In the genomic region with DNA sequence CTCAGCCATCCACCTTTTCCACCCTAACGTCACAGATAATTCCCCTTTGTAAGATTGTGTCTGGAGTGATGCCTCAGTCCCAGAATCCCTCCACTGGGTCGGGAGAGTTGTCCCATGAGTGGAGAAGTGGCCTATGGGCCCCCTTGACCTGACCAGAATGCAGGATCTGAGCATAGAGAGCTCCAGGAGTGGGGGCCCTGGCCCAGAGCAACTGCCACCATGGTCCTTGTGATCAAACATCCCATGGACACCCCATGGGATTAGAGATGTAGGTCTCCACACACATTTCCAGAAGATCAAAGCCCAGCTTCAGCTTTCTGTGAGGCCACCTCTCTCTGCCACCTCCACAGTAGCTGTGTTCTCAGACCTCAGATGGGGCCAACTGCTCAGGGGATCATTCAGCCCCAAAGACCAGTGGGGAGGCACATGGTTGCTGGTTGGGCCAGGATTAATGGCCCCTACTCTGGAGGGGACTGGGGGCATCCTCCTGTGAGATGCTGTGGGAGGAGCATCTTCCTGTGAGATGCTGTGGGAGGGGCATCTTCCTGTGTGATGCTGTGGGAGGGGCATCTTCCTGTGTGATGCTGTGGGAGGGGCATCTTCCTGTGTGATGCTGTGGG, we compare ENCODE assay signal across 1 cellular context.
TF ChIP-seq lines count a peak whose summit lies in the region.

No MANE protein-coding gene starts in this region.

TF ChIP-seq in GM23338, 12 proteins besides CTCF, POLR2A, EP300 and RAD21:
- TF ChIP-seq, protein P1, sequence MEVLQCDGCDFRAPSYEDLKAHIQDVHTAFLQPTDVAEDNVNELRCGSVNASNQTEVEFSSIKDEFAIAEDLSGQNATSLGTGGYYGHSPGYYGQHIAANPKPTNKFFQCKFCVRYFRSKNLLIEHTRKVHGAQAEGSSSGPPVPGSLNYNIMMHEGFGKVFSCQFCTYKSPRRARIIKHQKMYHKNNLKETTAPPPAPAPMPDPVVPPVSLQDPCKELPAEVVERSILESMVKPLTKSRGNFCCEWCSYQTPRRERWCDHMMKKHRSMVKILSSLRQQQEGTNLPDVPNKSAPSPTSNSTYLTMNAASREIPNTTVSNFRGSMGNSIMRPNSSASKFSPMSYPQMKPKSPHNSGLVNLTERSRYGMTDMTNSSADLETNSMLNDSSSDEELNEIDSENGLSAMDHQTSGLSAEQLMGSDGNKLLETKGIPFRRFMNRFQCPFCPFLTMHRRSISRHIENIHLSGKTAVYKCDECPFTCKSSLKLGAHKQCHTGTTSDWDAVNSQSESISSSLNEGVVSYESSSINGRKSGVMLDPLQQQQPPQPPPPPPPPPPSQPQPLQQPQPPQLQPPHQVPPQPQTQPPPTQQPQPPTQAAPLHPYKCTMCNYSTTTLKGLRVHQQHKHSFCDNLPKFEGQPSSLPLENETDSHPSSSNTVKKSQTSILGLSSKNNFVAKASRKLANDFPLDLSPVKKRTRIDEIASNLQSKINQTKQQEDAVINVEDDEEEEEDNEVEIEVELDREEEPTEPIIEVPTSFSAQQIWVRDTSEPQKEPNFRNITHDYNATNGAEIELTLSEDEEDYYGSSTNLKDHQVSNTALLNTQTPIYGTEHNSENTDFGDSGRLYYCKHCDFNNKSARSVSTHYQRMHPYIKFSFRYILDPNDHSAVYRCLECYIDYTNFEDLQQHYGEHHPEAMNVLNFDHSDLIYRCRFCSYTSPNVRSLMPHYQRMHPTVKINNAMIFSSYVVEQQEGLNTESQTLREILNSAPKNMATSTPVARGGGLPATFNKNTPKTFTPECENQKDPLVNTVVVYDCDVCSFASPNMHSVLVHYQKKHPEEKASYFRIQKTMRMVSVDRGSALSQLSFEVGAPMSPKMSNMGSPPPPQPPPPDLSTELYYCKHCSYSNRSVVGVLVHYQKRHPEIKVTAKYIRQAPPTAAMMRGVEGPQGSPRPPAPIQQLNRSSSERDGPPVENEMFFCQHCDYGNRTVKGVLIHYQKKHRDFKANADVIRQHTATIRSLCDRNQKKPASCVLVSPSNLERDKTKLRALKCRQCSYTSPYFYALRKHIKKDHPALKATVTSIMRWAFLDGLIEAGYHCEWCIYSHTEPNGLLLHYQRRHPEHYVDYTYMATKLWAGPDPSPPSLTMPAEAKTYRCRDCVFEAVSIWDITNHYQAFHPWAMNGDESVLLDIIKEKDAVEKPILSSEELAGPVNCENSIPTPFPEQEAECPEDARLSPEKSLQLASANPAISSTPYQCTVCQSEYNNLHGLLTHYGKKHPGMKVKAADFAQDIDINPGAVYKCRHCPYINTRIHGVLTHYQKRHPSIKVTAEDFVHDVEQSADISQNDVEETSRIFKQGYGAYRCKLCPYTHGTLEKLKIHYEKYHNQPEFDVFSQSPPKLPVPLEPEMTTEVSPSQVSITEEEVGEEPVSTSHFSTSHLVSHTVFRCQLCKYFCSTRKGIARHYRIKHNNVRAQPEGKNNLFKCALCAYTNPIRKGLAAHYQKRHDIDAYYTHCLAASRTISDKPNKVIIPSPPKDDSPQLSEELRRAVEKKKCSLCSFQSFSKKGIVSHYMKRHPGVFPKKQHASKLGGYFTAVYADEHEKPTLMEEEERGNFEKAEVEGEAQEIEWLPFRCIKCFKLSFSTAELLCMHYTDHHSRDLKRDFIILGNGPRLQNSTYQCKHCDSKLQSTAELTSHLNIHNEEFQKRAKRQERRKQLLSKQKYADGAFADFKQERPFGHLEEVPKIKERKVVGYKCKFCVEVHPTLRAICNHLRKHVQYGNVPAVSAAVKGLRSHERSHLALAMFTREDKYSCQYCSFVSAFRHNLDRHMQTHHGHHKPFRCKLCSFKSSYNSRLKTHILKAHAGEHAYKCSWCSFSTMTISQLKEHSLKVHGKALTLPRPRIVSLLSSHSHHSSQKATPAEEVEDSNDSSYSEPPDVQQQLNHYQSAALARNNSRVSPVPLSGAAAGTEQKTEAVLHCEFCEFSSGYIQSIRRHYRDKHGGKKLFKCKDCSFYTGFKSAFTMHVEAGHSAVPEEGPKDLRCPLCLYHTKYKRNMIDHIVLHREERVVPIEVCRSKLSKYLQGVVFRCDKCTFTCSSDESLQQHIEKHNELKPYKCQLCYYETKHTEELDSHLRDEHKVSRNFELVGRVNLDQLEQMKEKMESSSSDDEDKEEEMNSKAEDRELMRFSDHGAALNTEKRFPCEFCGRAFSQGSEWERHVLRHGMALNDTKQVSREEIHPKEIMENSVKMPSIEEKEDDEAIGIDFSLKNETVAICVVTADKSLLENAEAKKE (CRISPR knock-in tag; IDR thresholded peaks at IDR 0.05) = no peak
- TF ChIP-seq ZNF114 (CRISPR knock-in tag; IDR thresholded peaks at IDR 0.05) = no peak
- no peak for TF ChIP-seq EZH2 (IDR thresholded peaks at IDR 0.05; ENCODE audit: low read depth, unreplicated experiment)
- TF ChIP-seq, protein P2, sequence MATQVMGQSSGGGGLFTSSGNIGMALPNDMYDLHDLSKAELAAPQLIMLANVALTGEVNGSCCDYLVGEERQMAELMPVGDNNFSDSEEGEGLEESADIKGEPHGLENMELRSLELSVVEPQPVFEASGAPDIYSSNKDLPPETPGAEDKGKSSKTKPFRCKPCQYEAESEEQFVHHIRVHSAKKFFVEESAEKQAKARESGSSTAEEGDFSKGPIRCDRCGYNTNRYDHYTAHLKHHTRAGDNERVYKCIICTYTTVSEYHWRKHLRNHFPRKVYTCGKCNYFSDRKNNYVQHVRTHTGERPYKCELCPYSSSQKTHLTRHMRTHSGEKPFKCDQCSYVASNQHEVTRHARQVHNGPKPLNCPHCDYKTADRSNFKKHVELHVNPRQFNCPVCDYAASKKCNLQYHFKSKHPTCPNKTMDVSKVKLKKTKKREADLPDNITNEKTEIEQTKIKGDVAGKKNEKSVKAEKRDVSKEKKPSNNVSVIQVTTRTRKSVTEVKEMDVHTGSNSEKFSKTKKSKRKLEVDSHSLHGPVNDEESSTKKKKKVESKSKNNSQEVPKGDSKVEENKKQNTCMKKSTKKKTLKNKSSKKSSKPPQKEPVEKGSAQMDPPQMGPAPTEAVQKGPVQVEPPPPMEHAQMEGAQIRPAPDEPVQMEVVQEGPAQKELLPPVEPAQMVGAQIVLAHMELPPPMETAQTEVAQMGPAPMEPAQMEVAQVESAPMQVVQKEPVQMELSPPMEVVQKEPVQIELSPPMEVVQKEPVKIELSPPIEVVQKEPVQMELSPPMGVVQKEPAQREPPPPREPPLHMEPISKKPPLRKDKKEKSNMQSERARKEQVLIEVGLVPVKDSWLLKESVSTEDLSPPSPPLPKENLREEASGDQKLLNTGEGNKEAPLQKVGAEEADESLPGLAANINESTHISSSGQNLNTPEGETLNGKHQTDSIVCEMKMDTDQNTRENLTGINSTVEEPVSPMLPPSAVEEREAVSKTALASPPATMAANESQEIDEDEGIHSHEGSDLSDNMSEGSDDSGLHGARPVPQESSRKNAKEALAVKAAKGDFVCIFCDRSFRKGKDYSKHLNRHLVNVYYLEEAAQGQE (IDR thresholded peaks at IDR 0.05; ENCODE audit: unreplicated experiment) = no peak
- TF ChIP-seq POLR2AphosphoS5 (IDR thresholded peaks at IDR 0.05; ENCODE audit: low read depth) = no peak
- no peak for TF ChIP-seq NANOG (IDR thresholded peaks at IDR 0.05; ENCODE audit: borderline replicate concordance)
- no peak for TF ChIP-seq JUNB (IDR thresholded peaks at IDR 0.05; ENCODE audit: unreplicated experiment)
- TF ChIP-seq STAT1 (IDR thresholded peaks at IDR 0.05; ENCODE audit: unreplicated experiment) = no peak
- TF ChIP-seq EZH2phosphoT487 (IDR thresholded peaks at IDR 0.05; ENCODE audit: unreplicated experiment) = no peak
- no peak for TF ChIP-seq CREB1 (CRISPR knock-in tag; IDR thresholded peaks at IDR 0.05; ENCODE audit: low read depth)
